9 cellular contexts compared by ENCODE assay signal in the genomic region with DNA sequence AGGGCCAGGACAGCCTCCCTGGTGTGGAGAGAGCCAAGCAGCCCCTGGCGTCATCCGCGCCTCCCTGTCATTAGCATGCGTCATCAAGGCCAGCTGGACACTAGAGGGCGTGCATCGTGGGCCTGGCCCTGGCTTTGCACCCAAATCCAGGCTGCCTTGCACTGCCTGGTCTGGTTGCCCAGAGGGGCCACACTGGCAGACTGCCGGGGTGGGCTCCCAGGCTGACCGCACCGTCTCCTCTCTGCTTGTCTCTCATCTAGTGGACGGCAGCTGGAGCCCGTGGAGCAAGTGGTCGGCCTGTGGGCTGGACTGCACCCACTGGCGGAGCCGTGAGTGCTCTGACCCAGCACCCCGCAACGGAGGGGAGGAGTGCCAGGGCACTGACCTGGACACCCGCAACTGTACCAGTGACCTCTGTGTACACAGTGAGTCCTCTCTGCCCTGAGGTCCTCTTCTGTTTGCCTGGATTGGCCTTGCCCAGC.
DNase-seq lines count a peak whose midpoint lies in the region; FAIRE-seq and TF ChIP-seq lines count a peak whose summit lies in the region.
"Had no signal": no experiment of that assay in that cellular context is flagged by ENCODE, and none has a peak within 500 bp of the region (broad histone marks: within the 10 kb centered on the region; RNA-seq: fewer than 3 reads in every experiment).

No MANE protein-coding gene starts in this region.

- peak; percentile 85 for TF ChIP-seq CTCF in 22Rv1 (IDR thresholded peaks at IDR 0.05)
- peak; percentile 79 for TF ChIP-seq CTCF in WERI-Rb-1 (IDR thresholded peaks at IDR 0.05; ENCODE audit: low read depth, low read length)

- no peaks in the 10 kb centered on the region for H3K36me3 ChIP-seq in WERI-Rb-1

- H3K9me3 ChIP-seq in WERI-Rb-1 (ENCODE audit: severe bottlenecking), result no peaks in the 10 kb centered on the region

- H3K27ac ChIP-seq in 22Rv1 (no peak overlapping the region), WERI-Rb-1 (no peak overlapping the region)

- DNase-seq in H54 (ENCODE audit: insufficient read length, low spot score), result peak; percentile 76
- DNase-seq in WERI-Rb-1, result peak; percentile 71
- peak; percentile 17 for DNase-seq in iPS DF 19.7 (ENCODE audit: low read depth, low spot score)
- no peak for DNase-seq in NCI-H2107 (lab: John Stamatoyannopoulos, UW)
- no peak for DNase-seq in stimulated activated CD4-positive, alpha-beta T cell treated with anti-CD3 and anti-CD28 coated beads, Interleukin-2, amount 100 ng/mL, for 24 hours
- DNase-seq in NCI-H345 (lab: John Stamatoyannopoulos, UW), result no peak
- no peak for DNase-seq in NCI-H1930 (lab: John Stamatoyannopoulos, UW)

- no peak for FAIRE-seq in H54 (lab: Jason Lieb, UNC)
- FAIRE-seq: G401.6 had no signal

- H3K4me3 ChIP-seq in WERI-Rb-1 (ENCODE audit: low read depth, low read length), result no peak overlapping the region

- TF ChIP-seq POLR2A in H54 (IDR thresholded peaks at IDR 0.05; ENCODE audit: low read depth, low read length), result no peak

- no peaks in the 10 kb centered on the region for H3K27me3 ChIP-seq in WERI-Rb-1 (ENCODE audit: insufficient read depth, low read depth, severe bottlenecking)

Comparison
In these comparisons a context has a peak if more than half of its experiments do, and no peak if none do; other contexts are left out.
1. DNase-seq: peak in H54 (single experiment), WERI-Rb-1 (single experiment) and iPS DF 19.7 (single experiment); none in NCI-H2107 (single experiment), stimulated activated CD4-positive, alpha-beta T cell treated with anti-CD3 and anti-CD28 coated beads, Interleukin-2, amount 100 ng/mL, for 24 hours (0 of 2), NCI-H345 (single experiment) and NCI-H1930 (0 of 2).